Comparison of ENCODE assay signal across 25 cellular contexts in the genomic region with DNA sequence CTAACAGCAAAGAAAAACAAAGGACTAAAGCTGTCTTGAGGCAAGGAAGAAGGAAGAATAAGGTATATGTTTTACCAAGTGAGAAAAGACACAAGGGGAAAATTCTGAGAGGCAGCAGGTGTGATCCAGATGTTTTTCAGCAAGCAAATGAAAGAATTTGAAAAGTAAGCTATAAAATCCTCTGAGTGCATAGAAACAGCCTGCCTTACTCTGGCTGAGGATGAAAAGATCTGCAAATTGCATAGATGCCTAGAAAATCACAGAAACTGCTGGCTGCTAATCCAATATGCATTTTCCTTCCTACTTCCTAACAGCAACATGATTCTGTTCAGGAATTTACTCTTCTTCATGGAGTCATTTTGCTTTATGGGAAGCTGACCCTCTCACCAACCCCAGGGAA. TPM values are rescaled to one million over a fixed set of nuclear protein-coding genes. Genes with fewer than 3 reads are reported as not detected.
DNase-seq lines count a peak whose midpoint lies in the region; ATAC-seq and TF ChIP-seq lines count a peak whose summit lies in the region.
"Had no signal": no experiment of that assay in that cellular context is flagged by ENCODE, and none has a peak within 500 bp of the region (broad histone marks: within the 10 kb centered on the region; RNA-seq: fewer than 3 reads in every experiment).

No MANE protein-coding gene starts in this region.

- no peak overlapping the region for H3K4ac ChIP-seq in neuronal stem cell (ENCODE audit: low read length)

- no peak for TF ChIP-seq CTCF in A673 (conservative IDR thresholded peaks at IDR 0.05; ENCODE audit: low read depth, low read length)
- TF ChIP-seq CTCF in transverse colon (IDR thresholded peaks at IDR 0.05) = no peak

- no peak overlapping the region for H2BK5ac ChIP-seq in neuronal stem cell (ENCODE audit: low read length)

- in situ Hi-C loops in transverse colon (cut with MboI; ENCODE audit: low pct_ligation_motif_present in 1 of 4, low pct_unique_long_range_greater_than_20kb in 1 of 4, low sequenced_read_pairs in 3 of 4) = no loop called here

- no TSS peak for BruUV-seq in A673 (replicated peaks; lab: Mats Ljungman, UMichigan)

- H3K4me1 ChIP-seq in A673 (ENCODE audit: insufficient read depth, low read length, poor library complexity, severe bottlenecking) (peaks cover 59% of the 10 kb centered on the region), SJSA1 (replicated peaks) (peaks cover 39% of the 10 kb centered on the region), neuronal stem cell (ENCODE audit: control insufficient read depth in 2 of 2, insufficient read depth in 1 of 2, low read depth in 1 of 2, low read length in 2 of 2) (peaks cover 0 to 7% of the 10 kb centered on the region in 2 donors), transverse colon (peaks cover 0 to 7% (median 6%) of the 10 kb centered on the region in 4 donors)
- H3K4me1 ChIP-seq: BLaER1 had no signal

- H4K91ac ChIP-seq in neuronal stem cell (ENCODE audit: low read depth, low read length, poor library complexity) = no peak overlapping the region

- H2BK15ac ChIP-seq in neuronal stem cell (ENCODE audit: low read length) = no peak overlapping the region

- H3K27ac Mint-ChIP-seq in T-cell = no peak overlapping the region
- H3K27ac Mint-ChIP-seq: activated CD8-positive, alpha-beta T cell treated with anti-CD3 and anti-CD28 coated beads, Interleukin-2, amount 10 ng/mL, durations not matched to agents 7 days and 5 days; activated naive CD4-positive, alpha-beta T cell treated with anti-CD3 and anti-CD28 coated beads for 36 hours; H9; naive thymus-derived CD4-positive, alpha-beta T cell; stimulated activated effector memory CD8-positive, alpha-beta T cell treated with anti-CD3 and anti-CD28 coated beads, Interleukin-12 subunit alpha, Interleukin-12 subunit beta, amount 100 ng/mL, for 72 hours had no signal

- H3K18ac ChIP-seq in neuronal stem cell (ENCODE audit: low read length) = no peak overlapping the region

- DNase-seq in A673 (ENCODE audit: low spot score) (peak; percentile 80), SJSA1 (ENCODE audit: low read depth in 1 of 2, low spot score in 2 of 2) (no peak), fibroblast of peridontal ligament (ENCODE audit: extremely low read depth) (peak; percentile 72), neuronal stem cell (ENCODE audit: low spot score) (no peak), foreskin melanocyte (no peak), transverse colon (no peak), T-cell (no peak)
- DNase-seq: 8988T; activated CD8-positive, alpha-beta T cell treated with anti-CD3 and anti-CD28 coated beads, Interleukin-2, amount 10 ng/mL, durations not matched to agents 7 days and 5 days; activated naive CD4-positive, alpha-beta T cell treated with anti-CD3 and anti-CD28 coated beads for 36 hours; activated T-cell treated with anti-CD3 and anti-CD28 coated beads, Interleukin-2, amount 50 U/mL, for 1 hour; EL; H9; Karpas-422; kidney; mammary epithelial cell; naive thymus-derived CD4-positive, alpha-beta T cell; NCI-H1048; NCI-H2029 treated with DMSO at 0.1 percent for 48 hours; T1000; upper lobe of left lung had no signal

- no peaks in the 10 kb centered on the region for H3K79me1 ChIP-seq in neuronal stem cell (ENCODE audit: low read depth, low read length)

- H3K4me3 ChIP-seq in A673 (ENCODE audit: low read depth, low read length, poor library complexity, severe bottlenecking) (no peak overlapping the region), SJSA1 (no peak overlapping the region), neuronal stem cell (ENCODE audit: low read length in 2 of 2) (no peak overlapping the region), transverse colon (no peak overlapping the region)
- H3K4me3 ChIP-seq: BLaER1, upper lobe of left lung had no signal

- no peak for TF ChIP-seq EP300 in transverse colon (IDR thresholded peaks at IDR 0.05; ENCODE audit: low read depth)

- H3K4me1 Mint-ChIP-seq in T-cell = no peaks in the 10 kb centered on the region
- H3K4me1 Mint-ChIP-seq: H9; stimulated activated effector memory CD8-positive, alpha-beta T cell treated with anti-CD3 and anti-CD28 coated beads, Interleukin-12 subunit alpha, Interleukin-12 subunit beta, amount 100 ng/mL, for 72 hours had no signal

- no peak overlapping the region for H2BK120ac ChIP-seq in neuronal stem cell (ENCODE audit: low read depth, low read length)

- H3K36me3 ChIP-seq in A673 (ENCODE audit: insufficient read depth, low read length, poor library complexity, severe bottlenecking) (no peaks in the 10 kb centered on the region), SJSA1 (no peaks in the 10 kb centered on the region), neuronal stem cell (replicated peaks in 1 of 2; ENCODE audit: control insufficient read depth in 2 of 2, insufficient read depth in 2 of 2, low read length in 2 of 2) (no peaks in the 10 kb centered on the region), transverse colon (no peaks in the 10 kb centered on the region)
- H3K36me3 ChIP-seq: BLaER1, upper lobe of left lung had no signal

- H3K36me3 Mint-ChIP-seq in T-cell = no peaks in the 10 kb centered on the region
- H3K36me3 Mint-ChIP-seq: naive thymus-derived CD4-positive, alpha-beta T cell; stimulated activated effector memory CD8-positive, alpha-beta T cell treated with anti-CD3 and anti-CD28 coated beads, Interleukin-12 subunit alpha, Interleukin-12 subunit beta, amount 100 ng/mL, for 72 hours had no signal

- no peak for ATAC-seq in HG02970 (IDR thresholded peaks at IDR 0.05; ENCODE audit: low FRiP score, unreplicated experiment)
- no peak for ATAC-seq in T-cell (replicated peaks in 1 of 4)
- ATAC-seq: activated CD8-positive, alpha-beta T cell treated with anti-CD3 and anti-CD28 coated beads, Interleukin-2, amount 10 ng/mL, durations not matched to agents 7 days and 5 days; naive thymus-derived CD4-positive, alpha-beta T cell; Panc1; stimulated activated effector memory CD8-positive, alpha-beta T cell treated with anti-CD3 and anti-CD28 coated beads, Interleukin-12 subunit alpha, Interleukin-12 subunit beta, amount 100 ng/mL, for 72 hours had no signal

- POLR2A ChIA-PET in A673 (lab: Charles Lee; ENCODE audit: low non-redundant PET) = no interaction called here
- POLR2A ChIA-PET in T-cell (lab: Charles Lee) = interaction anchor here in 1 of 2 donors (0.6 kb wide), 1 partner anchor 596 kb away, joined by 8 read pairs; no protein-coding TSS in a partner anchor

- H3K27me3 ChIP-seq in A673 (replicated peaks; ENCODE audit: insufficient read depth, low read depth, low read length, poor library complexity) (no peaks in the 10 kb centered on the region), SJSA1 (replicated peaks) (no peaks in the 10 kb centered on the region), neuronal stem cell (ENCODE audit: control insufficient read depth in 3 of 3, insufficient read depth in 3 of 3, low read depth in 1 of 3, low read length in 3 of 3) (no peaks in the 10 kb centered on the region), transverse colon (no peaks in the 10 kb centered on the region)
- H3K27me3 ChIP-seq: BLaER1, upper lobe of left lung had no signal

- no peak overlapping the region for H2BK12ac ChIP-seq in neuronal stem cell (ENCODE audit: low read length)

- peak overlapping the region; percentile 94 for H3K27ac ChIP-seq in A673 (ENCODE audit: low read depth, low read length, poor library complexity, severe bottlenecking)
- H3K27ac ChIP-seq in SJSA1 = peak overlapping the region; percentile 99
- H3K27ac ChIP-seq in neuronal stem cell (replicated peaks; ENCODE audit: low read length) = peak overlapping the region; percentile 3
- H3K27ac ChIP-seq in transverse colon = peak overlapping the region in 2 of 4 donors; percentile 38 to 64
- H3K27ac ChIP-seq: BLaER1 had no signal

- no peak overlapping the region for H4K8ac ChIP-seq in neuronal stem cell (ENCODE audit: low read depth, low read length)

- intact Hi-C loops in A673 (cut with micrococcal nuclease; ENCODE audit: unreplicated experiment) (no loop called here), transverse colon (cut with DNase I; ENCODE audit: low total_unique reads) (no loop called here)

- H3K27me3 Mint-ChIP-seq in T-cell = peaks cover 7 to 9% of the 10 kb centered on the region in 2 donors

- H3K9ac ChIP-seq in neuronal stem cell (ENCODE audit: low read depth, low read length, poor library complexity) = no peak overlapping the region
- H3K9ac ChIP-seq: BLaER1 had no signal

- no peak overlapping the region for H3K4me2 ChIP-seq in neuronal stem cell (ENCODE audit: insufficient read depth, low read length, poor library complexity, severe bottlenecking)
- H3K4me2 ChIP-seq: BLaER1 had no signal

- H3K14ac ChIP-seq in neuronal stem cell (ENCODE audit: low read length) = no peak overlapping the region

- no peak for TF ChIP-seq POLR2A in transverse colon (IDR thresholded peaks at IDR 0.05)

- H2AFZ ChIP-seq in neuronal stem cell (ENCODE audit: low read length) = no peak overlapping the region

- H2AK5ac ChIP-seq in neuronal stem cell (ENCODE audit: low read depth, low read length) = no peak overlapping the region

- CTCF ChIA-PET in A673 (lab: Charles Lee) = no interaction called here
- CTCF ChIA-PET in T-cell (lab: Charles Lee) = no interaction called here

- no peak overlapping the region for H3K23ac ChIP-seq in neuronal stem cell (ENCODE audit: low read depth, low read length, poor library complexity)

- no peak overlapping the region for H3K4me3 Mint-ChIP-seq in T-cell
- H3K4me3 Mint-ChIP-seq: activated CD8-positive, alpha-beta T cell treated with anti-CD3 and anti-CD28 coated beads, Interleukin-2, amount 10 ng/mL, durations not matched to agents 7 days and 5 days; activated naive CD4-positive, alpha-beta T cell treated with anti-CD3 and anti-CD28 coated beads for 36 hours; H9; naive thymus-derived CD4-positive, alpha-beta T cell; stimulated activated effector memory CD8-positive, alpha-beta T cell treated with anti-CD3 and anti-CD28 coated beads, Interleukin-12 subunit alpha, Interleukin-12 subunit beta, amount 100 ng/mL, for 72 hours had no signal

- no peaks in the 10 kb centered on the region for H3K9me3 Mint-ChIP-seq in T-cell
- H3K9me3 Mint-ChIP-seq: activated naive CD4-positive, alpha-beta T cell treated with anti-CD3 and anti-CD28 coated beads for 36 hours; H9; naive thymus-derived CD4-positive, alpha-beta T cell; stimulated activated effector memory CD8-positive, alpha-beta T cell treated with anti-CD3 and anti-CD28 coated beads, Interleukin-12 subunit alpha, Interleukin-12 subunit beta, amount 100 ng/mL, for 72 hours had no signal

- H3K9me3 ChIP-seq in A673 (ENCODE audit: low read depth, low read length, poor library complexity, severe bottlenecking) = no peaks in the 10 kb centered on the region
- no peaks in the 10 kb centered on the region for H3K9me3 ChIP-seq in SJSA1 (replicated peaks)
- H3K9me3 ChIP-seq in neuronal stem cell (replicated peaks in 1 of 2; ENCODE audit: control insufficient read depth in 2 of 2, insufficient read depth in 1 of 2, low read depth in 1 of 2, low read length in 2 of 2) = peaks cover 0 to 1% of the 10 kb centered on the region in 2 donors
- H3K9me3 ChIP-seq in transverse colon = no peaks in the 10 kb centered on the region
- H3K9me3 ChIP-seq: BLaER1, upper lobe of left lung had no signal

RNA-seq across cellular contexts. Expression of gene LYVE1, which starts 22.1 kb away (rescaled TPM):
- total RNA-seq in A673 (2021) (0.11 and 0.15 TPM in 2 replicates), transverse colon (10 to 100 TPM in 3 of 4 donors, 1 to 10 TPM in 1; 8.2 to 41.6 (median 31.7) TPM), T-cell (under 1 TPM in 3 of 5 donors, not detected in 2; 0.33 to 0.61 (median 0.38) TPM)
- not detected in 2 replicates for total RNA-seq in SJSA1 (2014; rRNA removed; shearing (Covaris generic))
- 0.03 TPM for polyA plus RNA-seq in neuronal stem cell (2013, experiment 1 of 2)
- polyA plus RNA-seq in neuronal stem cell (2013, experiment 2 of 2) = 0.03 TPM
- total RNA-seq: activated CD8-positive, alpha-beta T cell treated with anti-CD3 and anti-CD28 coated beads, Interleukin-2, amount 10 ng/mL, durations not matched to agents 7 days and 5 days; activated naive CD4-positive, alpha-beta T cell treated with anti-CD3 and anti-CD28 coated beads for 36 hours; H9; mammary epithelial cell; naive thymus-derived CD4-positive, alpha-beta T cell had no signal
- polyA plus RNA-seq: mammary epithelial cell; naive thymus-derived CD4-positive, alpha-beta T cell had no signal

RNA-seq across cellular contexts. Expression of gene RNF141, which starts 49.5 kb away (rescaled TPM):
- total RNA-seq in A673 (2021) (36.4 and 48.4 TPM in 2 replicates), transverse colon (10 to 100 TPM; 13.1 to 31.4 (median 22.3) TPM), T-cell (10 to 100 TPM; 15.1 to 17.3 (median 15.3) TPM)
- total RNA-seq in SJSA1 (2014; rRNA removed; shearing (Covaris generic)) = 19.9 and 23.5 TPM in 2 replicates
- polyA plus RNA-seq in neuronal stem cell (2013, experiment 1 of 2) = 27.1 TPM
- polyA plus RNA-seq in neuronal stem cell (2013, experiment 2 of 2) = 26.4 TPM

Comparison
In these comparisons a context has a peak if more than half of its experiments do, and no peak if none do; other contexts are left out.
1. DNase-seq: peak in A673 (single experiment) and fibroblast of peridontal ligament (single experiment); none in SJSA1 (0 of 2), neuronal stem cell (single experiment), foreskin melanocyte (single experiment), transverse colon (single experiment) and T-cell (0 of 34).